In genomic region chr6:136593748-136594490, GRCh38 we compare ENCODE assay signal across 8 cellular contexts. TPM values are rescaled to one million over a fixed set of nuclear protein-coding genes. Genes with fewer than 3 reads are reported as not detected.
A peak's percentile ranks its signal among the peaks of the same experiment; 100 is the strongest.
DNase-seq lines count a peak whose midpoint lies in the region; ATAC-seq, FAIRE-seq and TF ChIP-seq lines count a peak whose summit lies in the region.

No MANE protein-coding gene starts in this region.

- H3F3A ChIP-seq in SK-N-SH (replicated peaks; ENCODE audit: insufficient read depth), result peaks cover 22% of the 10 kb centered on the region

- no peaks in the 10 kb centered on the region for H3K9me2 ChIP-seq in SK-N-SH

- H3K9ac ChIP-seq in SK-N-SH, result peak overlapping the region; percentile 67; the same call in 1 of the 2 replicates

- peak overlapping the region; percentile 65 to 99; a peak in 3 of 4 replicates for H3K27ac ChIP-seq in SK-N-SH (ENCODE audit: low read depth in 2 of 2, low read length in 1 of 2)

- peak; percentile 26 to 73; a peak in 2 of 4 replicates for TF ChIP-seq EP300 in SK-N-SH (IDR thresholded peaks at IDR 0.05; ENCODE audit: borderline replicate concordance in 1 of 2, low read depth in 1 of 2, low read length in 1 of 2)

- H2AFZ ChIP-seq in SK-N-SH (ENCODE audit: low read depth), result peak overlapping the region; percentile 75; the same call in 1 of the 2 replicates

- H3K4me2 ChIP-seq in SK-N-SH, result peak overlapping the region; percentile 64; the same call in 1 of the 2 replicates

- no peaks in the 10 kb centered on the region for H3K27me3 ChIP-seq in SK-N-SH (ENCODE audit: insufficient read depth)

- no peaks in the 10 kb centered on the region for H3K79me2 ChIP-seq in SK-N-SH (ENCODE audit: insufficient read depth)

- no peak for TF ChIP-seq RAD21 in SK-N-SH (IDR thresholded peaks at IDR 0.05; ENCODE audit: low read length)

- POLR2A ChIA-PET in SK-N-SH (lab: Yijun Ruan, JAX), result interaction anchor here (1.0 kb wide), 1 partner anchor 31 kb away, joined by 3 read pairs; no protein-coding TSS in a partner anchor
- POLR2A ChIA-PET in naive thymus-derived CD8-positive, alpha-beta T cell (lab: Charles Lee), result no interaction called here

- H3K36me3 ChIP-seq in SK-N-SH (replicated peaks in 1 of 2; ENCODE audit: control insufficient read depth in 1 of 2, insufficient read depth in 2 of 2, low read length in 1 of 2), result peaks cover 5 to 18% of the 10 kb centered on the region in 2 experiments

- peak; percentile 94 for FAIRE-seq in GM19239 (lab: Jason Lieb, UNC)

- DNase-seq in CMK (ENCODE audit: low read depth) (peak; percentile 60), GM19239 (ENCODE audit: insufficient read length, low spot score) (peak; percentile 60), SK-N-SH (no peak), NCI-H2107 (lab: John Stamatoyannopoulos, UW) (no peak), NCI-H1930 (lab: John Stamatoyannopoulos, UW) (no peak)
- peak in 4 of 10 donors; percentile 5 to 25 (median 12) for DNase-seq in naive thymus-derived CD8-positive, alpha-beta T cell

- ATAC-seq in HG03175 (IDR thresholded peaks at IDR 0.05; ENCODE audit: unreplicated experiment), result peak; percentile 97
- ATAC-seq in naive thymus-derived CD8-positive, alpha-beta T cell, result peak; percentile 72 to 76

- intact Hi-C loops in dendritic cell treated with granulocyte-macrophage colony-stimulating factor and Interleukin-4, amounts not matched to agents 40 ng/mL and 50 ng/mL, for 4 days (cut with micrococcal nuclease), result no loop called here

- H3K9me3 Mint-ChIP-seq in dendritic cell treated with granulocyte-macrophage colony-stimulating factor and Interleukin-4, amounts not matched to agents 40 ng/mL and 50 ng/mL, for 4 days, result no peaks in the 10 kb centered on the region
- no peaks in the 10 kb centered on the region for H3K9me3 Mint-ChIP-seq in naive thymus-derived CD8-positive, alpha-beta T cell

- peaks cover 0 to 11% of the 10 kb centered on the region in 2 experiments; a peak in 3 of 4 replicates for H3K4me1 ChIP-seq in SK-N-SH (ENCODE audit: control insufficient read depth in 1 of 2, insufficient read depth in 2 of 2, low read depth in 1 of 2, low read length in 1 of 2)

- H3K4me3 ChIP-seq in SK-N-SH (ENCODE audit: low read depth in 2 of 2, low read length in 1 of 2), result peak overlapping the region in 1 of 2 experiments; percentile 52; a peak in 2 of 4 replicates

- peak overlapping the region; percentile 92 for H3K27ac Mint-ChIP-seq in dendritic cell treated with granulocyte-macrophage colony-stimulating factor and Interleukin-4, amounts not matched to agents 40 ng/mL and 50 ng/mL, for 4 days
- peak overlapping the region in 6 of 10 donors; percentile 0 to 53 (median 14) for H3K27ac Mint-ChIP-seq in naive thymus-derived CD8-positive, alpha-beta T cell

- H3K36me3 Mint-ChIP-seq in dendritic cell treated with granulocyte-macrophage colony-stimulating factor and Interleukin-4, amounts not matched to agents 40 ng/mL and 50 ng/mL, for 4 days (ENCODE audit: low read depth), result peaks cover 82% of the 10 kb centered on the region
- peaks cover 13 to 50% (median 38%) of the 10 kb centered on the region in 3 donors for H3K36me3 Mint-ChIP-seq in naive thymus-derived CD8-positive, alpha-beta T cell

- H3K4me3 Mint-ChIP-seq in dendritic cell treated with granulocyte-macrophage colony-stimulating factor and Interleukin-4, amounts not matched to agents 40 ng/mL and 50 ng/mL, for 4 days, result peak overlapping the region; percentile 50
- H3K4me3 Mint-ChIP-seq in naive thymus-derived CD8-positive, alpha-beta T cell, result peak overlapping the region in 2 of 10 donors; percentile 12 to 27

- 34% methylated on average over 6 of the region's 6 CpGs for WGBS in SK-N-SH (ENCODE audit: low lambda C conversion rate)

- H3K9me3 ChIP-seq in SK-N-SH, result no peaks in the 10 kb centered on the region

- no peaks in the 10 kb centered on the region for H3K27me3 Mint-ChIP-seq in dendritic cell treated with granulocyte-macrophage colony-stimulating factor and Interleukin-4, amounts not matched to agents 40 ng/mL and 50 ng/mL, for 4 days
- H3K27me3 Mint-ChIP-seq in naive thymus-derived CD8-positive, alpha-beta T cell, result no peaks in the 10 kb centered on the region

- H4K20me1 ChIP-seq in SK-N-SH (ENCODE audit: insufficient read depth), result no peaks in the 10 kb centered on the region

- H3K4me1 Mint-ChIP-seq in dendritic cell treated with granulocyte-macrophage colony-stimulating factor and Interleukin-4, amounts not matched to agents 40 ng/mL and 50 ng/mL, for 4 days (ENCODE audit: low read depth), result peaks cover 56% of the 10 kb centered on the region
- H3K4me1 Mint-ChIP-seq in naive thymus-derived CD8-positive, alpha-beta T cell, result peaks cover 12 to 21% (median 15%) of the 10 kb centered on the region in 4 donors

- TF ChIP-seq CTCF in SK-N-SH (IDR thresholded peaks at IDR 0.05), result no peak

- CTCF ChIA-PET in SK-N-SH (lab: Yijun Ruan, JAX), result interaction anchor here (1.1 to 1.3 kb wide), 4 partner anchors 13 to 483 kb away, joined by 3 to 5 read pairs (median 4); partner anchors contain the start of gene MAP3K5

TF ChIP-seq in SK-N-SH, 30 proteins besides CTCF, POLR2A, EP300 and RAD21 (continues in another document):
- no peak for TF ChIP-seq CHD2 (IDR thresholded peaks at IDR 0.05; ENCODE audit: low read length, partially characterized antibody)
- TF ChIP-seq SMC3 (IDR thresholded peaks at IDR 0.05; ENCODE audit: low read depth, low read length), result no peak
- peak; percentile 69; the same call in 1 of the 2 replicates for TF ChIP-seq TEAD4 (IDR thresholded peaks at IDR 0.05; ENCODE audit: borderline replicate concordance, insufficient read depth)
- TF ChIP-seq RCOR1 (IDR thresholded peaks at IDR 0.05; ENCODE audit: low read length), result no peak
- TF ChIP-seq JUND (IDR thresholded peaks at IDR 0.05), result peak; percentile 71
- TF ChIP-seq USF2 (IDR thresholded peaks at IDR 0.05; ENCODE audit: borderline replicate concordance, low read depth, low read length), result no peak
- peak; percentile 39; the same call in 1 of the 2 replicates for TF ChIP-seq NFIC (IDR thresholded peaks at IDR 0.05; ENCODE audit: borderline replicate concordance)
- TF ChIP-seq GABPA (IDR thresholded peaks at IDR 0.05; ENCODE audit: low read depth), result peak; percentile 48
- no peak for TF ChIP-seq EZH2phosphoT487 (IDR thresholded peaks at IDR 0.05; ENCODE audit: borderline replicate concordance, low read depth)
- TF ChIP-seq REST (IDR thresholded peaks at IDR 0.05; ENCODE audit: low read depth, low read length), result no peak
- peak; percentile 81 for TF ChIP-seq TCF12 (IDR thresholded peaks at IDR 0.05)
- peak; percentile 74 for TF ChIP-seq ELF1 (IDR thresholded peaks at IDR 0.05)
- TF ChIP-seq PBX3 (IDR thresholded peaks at IDR 0.05), result peak; percentile 79
- TF ChIP-seq FOXM1 (IDR thresholded peaks at IDR 0.05; ENCODE audit: low read depth), result peak; percentile 71; the same call in 1 of the 2 replicates
- peak; percentile 58; the same call in 1 of the 2 replicates for TF ChIP-seq RXRA (IDR thresholded peaks at IDR 0.05; ENCODE audit: borderline replicate concordance, low read depth)
- TF ChIP-seq POLR2AphosphoS5 (IDR thresholded peaks at IDR 0.05; ENCODE audit: low read depth, low read length), result peak; percentile 45; the same call in 1 of the 2 replicates
- TF ChIP-seq TAF1 (IDR thresholded peaks at IDR 0.05; ENCODE audit: borderline replicate concordance, low read depth, low read length), result no peak

RNA-seq across cellular contexts. Expression of gene MAP7, which starts 43.7 kb away (rescaled TPM):
- 0.76 and 0.97 TPM in 2 replicates for polyA plus RNA-seq in SK-N-SH (2012; rRNA removed)
- polyA plus RNA-seq in SK-N-SH (2012; cell fraction: cytosol; rRNA removed), result 0.99 and 1.3 TPM in 2 replicates
- 1.1 and 1.2 TPM in 2 replicates for polyA plus RNA-seq in SK-N-SH (2012; cell fraction: nucleus; rRNA removed)
- under 1 TPM in 1 of 2 experiments, not detected in 1; 0.16 TPM for total RNA-seq in naive thymus-derived CD8-positive, alpha-beta T cell
- under 1 TPM in 1 of 3 donors, not detected in 2; 0.15 TPM for polyA plus RNA-seq in naive thymus-derived CD8-positive, alpha-beta T cell

Comparison
In these comparisons a context has a peak if more than half of its experiments do, and no peak if none do; other contexts are left out.
1. DNase-seq: peak in CMK (single experiment) and GM19239 (single experiment); none in SK-N-SH (single experiment), NCI-H2107 (single experiment) and NCI-H1930 (0 of 2).